In genomic region chr7:26278769-26279168, GRCh38 we compare ENCODE assay signal across 10 cellular contexts. TPM values are rescaled to one million over a fixed set of nuclear protein-coding genes. Genes with fewer than 3 reads are reported as not detected.
DNase-seq lines count a peak whose midpoint lies in the region; ATAC-seq and TF ChIP-seq lines count a peak whose summit lies in the region.
"Had no signal": no experiment of that assay in that cellular context is flagged by ENCODE, and none has a peak within 500 bp of the region (broad histone marks: within the 10 kb centered on the region; RNA-seq: fewer than 3 reads in every experiment).

No MANE protein-coding gene starts in this region.

- TF ChIP-seq CTCF in VCaP (conservative IDR thresholded peaks at IDR 0.05) (peak; percentile 68), coronary artery (IDR thresholded peaks at IDR 0.05) (no peak)

- no peak overlapping the region for H3K27ac ChIP-seq in VCaP
- no peak overlapping the region for H3K27ac ChIP-seq in coronary artery
- H3K27ac ChIP-seq: HL-60, ovary had no signal

- no peak overlapping the region for H3K4me3 ChIP-seq in coronary artery
- H3K4me3 ChIP-seq: ovary had no signal

- DNase-seq in GM03348 (ENCODE audit: low spot score) (peak; percentile 11), LoVo (ENCODE audit: low spot score) (peak; percentile 53), myocyte (ENCODE audit: low read depth) (peak; percentile 36), coronary artery (ENCODE audit: low spot score) (no peak)
- DNase-seq in activated T-cell treated with anti-CD3 and anti-CD28 coated beads, Interleukin-2, amount 50 U/mL, for 48 hours: no peak
- DNase-seq: ovary had no signal

- ATAC-seq in GM19351 (IDR thresholded peaks at IDR 0.05; ENCODE audit: unreplicated experiment) (no peak), GM18873 (IDR thresholded peaks at IDR 0.05; ENCODE audit: low FRiP score, unreplicated experiment) (no peak)

RNA-seq across cellular contexts. Expression of gene SNX10, which starts 12.9 kb away (rescaled TPM):
- not detected in 2 replicates for total RNA-seq in myocyte
- polyA plus RNA-seq in myocyte (2012): not detected

Comparison
In these comparisons a context has a peak if more than half of its experiments do, and no peak if none do; other contexts are left out.
1. DNase-seq: peak in GM03348 (single experiment), LoVo (single experiment) and myocyte (single experiment); none in activated T-cell treated with anti-CD3 and anti-CD28 coated beads, Interleukin-2, amount 50 U/mL, for 48 hours (0 of 2) and coronary artery (single experiment).